ENCODE assay signal across 8 cellular contexts in genomic region chr6:30344868-30345671, GRCh38. TPM values are rescaled to one million over a fixed set of nuclear protein-coding genes. Genes with fewer than 3 reads are reported as not detected.
DNase-seq lines count a peak whose midpoint lies in the region; ATAC-seq and TF ChIP-seq lines count a peak whose summit lies in the region.

RPP21 (plus strand) TSS chr6:30345156; CDS start chr6:30345172, 16 bp downstream.

- TF ChIP-seq CTCF in DOHH2 (IDR thresholded peaks at IDR 0.05; ENCODE audit: low read depth, low read length, poor library complexity, severe bottlenecking) (no peak), GM23338 (conservative IDR thresholded peaks at IDR 0.05; ENCODE audit: low read depth in 2 of 2) (no peak), fibroblast of lung (conservative IDR thresholded peaks at IDR 0.05 in 1 of 2, IDR thresholded peaks at IDR 0.05 in 1 of 2; ENCODE audit: low read depth in 1 of 2, low read length in 2 of 2) (no peak), natural killer cell (IDR thresholded peaks at IDR 0.05) (no peak)

- H3K4me2 ChIP-seq in DOHH2 (ENCODE audit: low read length) (peak within 1 kb of the TSS; percentile 70), GM23338 (peak within 1 kb of the TSS; percentile 73), fibroblast of lung (ENCODE audit: extremely low read depth, insufficient read depth, low read length) (peak within 1 kb of the TSS; percentile 92)

- peaks cover 8% of the 10 kb centered on the region for H3K4me1 Mint-ChIP-seq in GM23338
- peaks cover 34% of the 10 kb centered on the region for H3K4me1 Mint-ChIP-seq in activated T-helper 17 cell treated with anti-CD3 and anti-CD28 coated beads, Interleukin-2, amount 50 U/mL, for 72 hours
- H3K4me1 Mint-ChIP-seq in natural killer cell, result peaks cover 10 to 14% of the 10 kb centered on the region in 2 donors

- peak; percentile 93 for DNase-seq in GM23338 (ENCODE audit: low spot score)
- DNase-seq in LHCN-M2 (ENCODE audit: low read depth), result peak; percentile 63
- peak; percentile 92 for DNase-seq in RPMI8226
- DNase-seq in fibroblast of lung (ENCODE audit: low read depth in 2 of 2), result peak; percentile 74 to 78
- DNase-seq in natural killer cell, result peak; percentile 75
- DNase-seq in stimulated activated naive CD4-positive, alpha-beta T cell (lab: John Stamatoyannopoulos, UW), result peak; percentile 74 to 84 (median 82)

- H3K9me3 ChIP-seq in DOHH2 (ENCODE audit: control insufficient read depth, insufficient read depth, low read length), result no peaks in the 10 kb centered on the region
- H3K9me3 ChIP-seq in fibroblast of lung (ENCODE audit: control insufficient read depth, insufficient read depth, low read depth, low read length), result no peaks in the 10 kb centered on the region

- peaks cover 8% of the 10 kb centered on the region for H3K79me2 ChIP-seq in DOHH2 (ENCODE audit: control insufficient read depth, low read length)
- H3K79me2 ChIP-seq in GM23338 (replicated peaks; ENCODE audit: insufficient read depth), result 0 out of 2 replicates have a peak, but pooled peaks cover 4% of the 10 kb centered on the region
- H3K79me2 ChIP-seq in fibroblast of lung (ENCODE audit: control insufficient read depth, insufficient read depth, low read length), result no peaks in the 10 kb centered on the region

- intact Hi-C loops in natural killer cell (cut with micrococcal nuclease), result no loop called here

- H3F3A ChIP-seq in DOHH2 (ENCODE audit: control insufficient read depth, insufficient read depth), result peaks cover 5% of the 10 kb centered on the region; the same call in 1 of the 2 replicates
- no peaks in the 10 kb centered on the region for H3F3A ChIP-seq in GM23338 (replicated peaks; ENCODE audit: low read depth)

- H3K27ac ChIP-seq in DOHH2 (ENCODE audit: low read depth, low read length) (peak within 1 kb of the TSS; percentile 44; the same call in 1 of the 2 replicates), GM23338 (ENCODE audit: low read depth) (peak within 1 kb of the TSS; percentile 4; the same call in 1 of the 2 replicates), fibroblast of lung (ENCODE audit: insufficient read depth, low read length) (peak within 1 kb of the TSS; percentile 74)

- H3K4me1 ChIP-seq in DOHH2 (ENCODE audit: control insufficient read depth, low read length) (peaks cover 33% of the 10 kb centered on the region), GM23338 (ENCODE audit: insufficient read depth) (no peaks in the 10 kb centered on the region), fibroblast of lung (ENCODE audit: control insufficient read depth, extremely low read depth, insufficient read depth, low read length) (no peaks in the 10 kb centered on the region)

- peak within 1 kb of the TSS; percentile 86 for H3K4me3 Mint-ChIP-seq in GM23338
- peak within 1 kb of the TSS; percentile 74 for H3K4me3 Mint-ChIP-seq in activated T-helper 17 cell treated with anti-CD3 and anti-CD28 coated beads, Interleukin-2, amount 50 U/mL, for 72 hours
- H3K4me3 Mint-ChIP-seq in natural killer cell, result peak within 1 kb of the TSS; percentile 89

- ATAC-seq in GM23338 (peak; percentile 98), natural killer cell (peak; percentile 97 to 98 (median 97))
- ATAC-seq in activated T-helper 17 cell treated with anti-CD3 and anti-CD28 coated beads, Interleukin-2, amount 50 U/mL, for 72 hours (replicated peaks), result peak; percentile 96

- H2AFZ ChIP-seq in GM23338, result peak within 1 kb of the TSS; percentile 90; the same call in 1 of the 2 replicates
- H2AFZ ChIP-seq in fibroblast of lung (ENCODE audit: low read length), result peak within 1 kb of the TSS; percentile 94

- peak within 1 kb of the TSS; percentile 97 for H3K4me3 ChIP-seq in DOHH2 (ENCODE audit: low read length)
- peak within 1 kb of the TSS; percentile 94 for H3K4me3 ChIP-seq in GM23338
- peak within 1 kb of the TSS; percentile 78 to 81 (median 80) for H3K4me3 ChIP-seq in fibroblast of lung (replicated peaks in 1 of 4; ENCODE audit: control extremely low read depth in 1 of 4, insufficient read depth in 1 of 4, low read depth in 3 of 4, low read length in 4 of 4)

- H3K9me2 ChIP-seq in DOHH2 (replicated peaks; ENCODE audit: control insufficient read depth, low read length) (no peaks in the 10 kb centered on the region), GM23338 (ENCODE audit: insufficient read depth) (no peaks in the 10 kb centered on the region)

- peaks cover 5% of the 10 kb centered on the region for H3K27me3 Mint-ChIP-seq in GM23338 (ENCODE audit: insufficient read depth, low read depth, poor library complexity)
- H3K27me3 Mint-ChIP-seq in activated T-helper 17 cell treated with anti-CD3 and anti-CD28 coated beads, Interleukin-2, amount 50 U/mL, for 72 hours, result no peaks in the 10 kb centered on the region
- peaks cover 0 to 8% of the 10 kb centered on the region in 2 donors for H3K27me3 Mint-ChIP-seq in natural killer cell (ENCODE audit: low read depth in 2 of 2)

- H3K9ac ChIP-seq in fibroblast of lung (ENCODE audit: insufficient read depth, low read length), result peak within 1 kb of the TSS; percentile 94

- H3K9me3 Mint-ChIP-seq in GM23338 (no peaks in the 10 kb centered on the region), natural killer cell (no peaks in the 10 kb centered on the region)
- H3K9me3 Mint-ChIP-seq in activated T-helper 17 cell treated with anti-CD3 and anti-CD28 coated beads, Interleukin-2, amount 50 U/mL, for 72 hours, result no peaks in the 10 kb centered on the region

- H3K27ac Mint-ChIP-seq in GM23338 (peak within 1 kb of the TSS; percentile 85), natural killer cell (peak within 1 kb of the TSS; percentile 75 to 78)
- peak within 1 kb of the TSS; percentile 49 for H3K27ac Mint-ChIP-seq in activated T-helper 17 cell treated with anti-CD3 and anti-CD28 coated beads, Interleukin-2, amount 50 U/mL, for 72 hours

- H3K36me3 ChIP-seq in DOHH2 (ENCODE audit: control insufficient read depth, low read length) (peaks cover 34% of the 10 kb centered on the region), GM23338 (ENCODE audit: insufficient read depth) (peaks cover 10% of the 10 kb centered on the region; the same call in 1 of the 2 replicates), fibroblast of lung (ENCODE audit: control insufficient read depth, insufficient read depth, low read length) (peaks cover 7% of the 10 kb centered on the region)

- H4K20me1 ChIP-seq in DOHH2 (ENCODE audit: control insufficient read depth, insufficient read depth, low read depth, low read length) (no peaks in the 10 kb centered on the region), GM23338 (replicated peaks; ENCODE audit: insufficient read depth) (0 out of 2 replicates have a peak, but pooled peaks cover 8% of the 10 kb centered on the region), fibroblast of lung (ENCODE audit: control insufficient read depth, extremely low read depth, insufficient read depth, low read length) (no peaks in the 10 kb centered on the region)

- H3K27me3 ChIP-seq in DOHH2 (ENCODE audit: control insufficient read depth, low read length), result no peaks in the 10 kb centered on the region
- no peaks in the 10 kb centered on the region for H3K27me3 ChIP-seq in GM23338 (ENCODE audit: insufficient read depth)
- H3K27me3 ChIP-seq in fibroblast of lung (ENCODE audit: control insufficient read depth, insufficient read depth, low read length), result no peaks in the 10 kb centered on the region

- H3K36me3 Mint-ChIP-seq in GM23338 (ENCODE audit: low read depth) (peaks cover 35% of the 10 kb centered on the region), natural killer cell (no peaks in the 10 kb centered on the region)
- H3K36me3 Mint-ChIP-seq in activated T-helper 17 cell treated with anti-CD3 and anti-CD28 coated beads, Interleukin-2, amount 50 U/mL, for 72 hours (ENCODE audit: low read depth), result peaks cover 55% of the 10 kb centered on the region

TF ChIP-seq in GM23338, 12 proteins besides CTCF, POLR2A, EP300 and RAD21 (continues in another document):
- no peak for TF ChIP-seq EZH2 (IDR thresholded peaks at IDR 0.05; ENCODE audit: low read depth, unreplicated experiment)
- peak; percentile 62 for TF ChIP-seq ETS1 (IDR thresholded peaks at IDR 0.05)
- TF ChIP-seq POLR2AphosphoS5 (IDR thresholded peaks at IDR 0.05; ENCODE audit: low read depth), result peak; percentile 85
- no peak for TF ChIP-seq STAT1 (IDR thresholded peaks at IDR 0.05; ENCODE audit: unreplicated experiment)
- TF ChIP-seq EZH2phosphoT487 (IDR thresholded peaks at IDR 0.05; ENCODE audit: unreplicated experiment), result no peak

RNA-seq across cellular contexts. Expression of gene RPP21, which starts in this region (rescaled TPM):
- 63.7 and 79.3 TPM in 2 replicates for total RNA-seq in GM23338 (2014; rRNA removed; shearing (Covaris generic))
- polyA plus RNA-seq in GM23338 (2016; fragmentation: Nextera tagmentation; extraction: Ambion mirVana) (161 and 178 TPM in 2 replicates), fibroblast of lung (16.7 and 20.5 TPM in 2 replicates)
- total RNA-seq in LHCN-M2 (2014; rRNA removed) (45.2 and 53.9 TPM in 2 replicates), fibroblast of lung (30.2 and 34.7 TPM in 2 replicates), natural killer cell (10 to 100 TPM; 24.6 to 33.3 (median 31.4) TPM)
- 56.0 TPM for polyA plus RNA-seq in LHCN-M2 (2012)
- 10 to 100 TPM; 20.8 to 22.9 TPM for total RNA-seq in activated T-helper 17 cell treated with anti-CD3 and anti-CD28 coated beads, Interleukin-2, amount 50 U/mL, for 72 hours
- polyA plus RNA-seq in fibroblast of lung (2012), result 39.8 and 49.5 TPM in 2 replicates
- polyA minus RNA-seq in fibroblast of lung (ENCODE audit: low replicate concordance), result 6.2 and 19.2 TPM in 2 replicates

Comparison
In these comparisons a context has a peak if more than half of its experiments do, and no peak if none do; other contexts are left out.
1. Peak in every context shown above with its lines: DNase-seq, ATAC-seq, H3K4me3 ChIP-seq and H3K27ac ChIP-seq.
2. H3K27ac ChIP-seq: peak in every context shown above with its lines; median percentile 74 in fibroblast of lung; 44 in DOHH2; 4 in GM23338.